In the genomic region with DNA sequence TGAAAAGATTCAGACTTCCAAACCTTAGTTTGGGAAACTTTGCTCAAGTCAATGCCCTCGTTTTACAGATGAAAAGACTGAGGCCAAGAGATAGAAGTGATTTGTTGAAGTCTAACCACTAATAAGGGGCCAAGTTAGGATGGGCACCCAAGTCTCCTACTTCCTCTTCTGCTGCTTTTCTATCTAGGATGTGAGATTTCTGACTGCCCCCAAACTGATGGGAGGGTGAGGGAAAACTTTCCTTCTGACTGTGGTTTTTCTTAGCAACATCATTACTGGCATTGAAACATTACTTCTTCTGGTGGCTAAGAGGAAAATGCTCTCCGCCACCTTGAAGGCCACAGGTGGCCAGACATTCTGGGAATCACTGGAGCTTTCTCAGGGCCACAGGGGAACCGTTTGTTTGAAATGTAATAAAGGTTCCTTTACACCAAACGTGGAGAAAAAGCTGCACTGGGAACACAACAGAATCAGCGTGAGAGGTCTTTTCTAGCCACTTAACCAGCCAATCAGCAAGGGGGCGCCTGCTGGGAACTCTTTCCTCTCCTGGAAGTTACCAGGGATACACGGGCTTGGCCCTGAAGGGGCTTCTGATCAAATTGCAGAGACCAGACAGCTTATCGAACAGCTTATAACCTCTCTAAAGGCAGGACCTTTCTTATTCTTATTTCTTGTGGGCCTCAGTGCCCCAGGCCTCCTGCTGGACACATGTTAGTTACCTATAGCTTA, we compare ENCODE assay signal across 11 cellular contexts.
A peak's percentile ranks its signal among the peaks of the same experiment; 100 is the strongest.
DNase-seq lines count a peak whose midpoint lies in the region; ATAC-seq and TF ChIP-seq lines count a peak whose summit lies in the region.
"Had no signal": no experiment of that assay in that cellular context is flagged by ENCODE, and none has a peak within 500 bp of the region (broad histone marks: within the 10 kb centered on the region; RNA-seq: fewer than 3 reads in every experiment).

No MANE protein-coding gene starts in this region.

- H3K27me3 ChIP-seq in KMS-11 (ENCODE audit: insufficient read depth, low read depth), result no peaks in the 10 kb centered on the region

- no peak for DNase-seq in T-helper 1 cell
- no peak for DNase-seq in activated naive CD8-positive, alpha-beta T cell treated with anti-CD3 and anti-CD28 coated beads, Interleukin-2, amount 10 ng/mL, durations not matched to agents 7 days and 5 days
- peak; percentile 25 for DNase-seq in neural crest cell (ENCODE audit: low read depth, low spot score)
- DNase-seq in stimulated activated naive CD4-positive, alpha-beta T cell treated with Interleukin-2 at 50 U/mL for 16 hours (lab: John Stamatoyannopoulos, UW), result no peak
- DNase-seq: foreskin fibroblast had no signal

- ATAC-seq in activated naive CD8-positive, alpha-beta T cell treated with anti-CD3 and anti-CD28 coated beads, Interleukin-2, amount 10 ng/mL, durations not matched to agents 7 days and 5 days (ENCODE audit: low read depth), result no peak
- ATAC-seq in esophagus mucosa (no peak), GM18870 (IDR thresholded peaks at IDR 0.05; ENCODE audit: unreplicated experiment) (no peak)
- ATAC-seq: Panc1 had no signal

- H3K4me1 Mint-ChIP-seq in T-helper 1 cell treated with Interleukin-12 subunit alpha and Interleukin-12 subunit beta and Interleukin-4 antibody, amounts not matched to agents 30 μg/mL and 1 μg/mL, for 36 hours (ENCODE audit: low read depth), result peaks cover 67% of the 10 kb centered on the region
- peaks cover 66% of the 10 kb centered on the region for H3K4me1 Mint-ChIP-seq in activated naive CD8-positive, alpha-beta T cell treated with anti-CD3 and anti-CD28 coated beads, Interleukin-2, amount 10 ng/mL, durations not matched to agents 7 days and 5 days
- peaks cover 75% of the 10 kb centered on the region for H3K4me1 Mint-ChIP-seq in neural crest cell

- H3K4me1 ChIP-seq in KMS-11 (ENCODE audit: low read depth, poor library complexity, severe bottlenecking), result peaks cover 86% of the 10 kb centered on the region

- POLR2A ChIA-PET in activated naive CD8-positive, alpha-beta T cell treated with anti-CD3 and anti-CD28 coated beads, Interleukin-2, amount 10 ng/mL, durations not matched to agents 7 days and 5 days (lab: Charles Lee), result interaction anchor here (0.8 to 3.5 kb wide), 4 partner anchors 120 to 132 kb away, joined by 3 to 18 read pairs (median 4); a partner anchor contains a TSS

- H3K4me3 Mint-ChIP-seq in T-helper 1 cell treated with Interleukin-12 subunit alpha and Interleukin-12 subunit beta and Interleukin-4 antibody, amounts not matched to agents 30 μg/mL and 1 μg/mL, for 36 hours, result peak overlapping the region; percentile 60
- peak overlapping the region; percentile 80 for H3K4me3 Mint-ChIP-seq in activated naive CD8-positive, alpha-beta T cell treated with anti-CD3 and anti-CD28 coated beads, Interleukin-2, amount 10 ng/mL, durations not matched to agents 7 days and 5 days
- H3K4me3 Mint-ChIP-seq in neural crest cell, result peak overlapping the region; percentile 69

- H3K4me3 ChIP-seq in KMS-11 (IDR thresholded peaks at IDR 0.05; ENCODE audit: insufficient read depth, low read depth, low read length), result no peak overlapping the region
- H3K4me3 ChIP-seq: smooth muscle cell had no signal

- H2AFZ ChIP-seq in KMS-11 (ENCODE audit: low read depth), result no peak overlapping the region

- H4K20me1 ChIP-seq in KMS-11 (ENCODE audit: insufficient read depth), result no peaks in the 10 kb centered on the region

- peaks cover 6% of the 10 kb centered on the region for H3K27me3 Mint-ChIP-seq in T-helper 1 cell treated with Interleukin-12 subunit alpha and Interleukin-12 subunit beta and Interleukin-4 antibody, amounts not matched to agents 30 μg/mL and 1 μg/mL, for 36 hours (ENCODE audit: low read depth)
- no peaks in the 10 kb centered on the region for H3K27me3 Mint-ChIP-seq in activated naive CD8-positive, alpha-beta T cell treated with anti-CD3 and anti-CD28 coated beads, Interleukin-2, amount 10 ng/mL, durations not matched to agents 7 days and 5 days
- H3K27me3 Mint-ChIP-seq in neural crest cell (ENCODE audit: low read depth), result peaks cover 3% of the 10 kb centered on the region

- peaks cover 4% of the 10 kb centered on the region for H3K36me3 Mint-ChIP-seq in T-helper 1 cell treated with Interleukin-12 subunit alpha and Interleukin-12 subunit beta and Interleukin-4 antibody, amounts not matched to agents 30 μg/mL and 1 μg/mL, for 36 hours (ENCODE audit: low read depth)
- H3K36me3 Mint-ChIP-seq in activated naive CD8-positive, alpha-beta T cell treated with anti-CD3 and anti-CD28 coated beads, Interleukin-2, amount 10 ng/mL, durations not matched to agents 7 days and 5 days, result no peaks in the 10 kb centered on the region
- peaks cover 4% of the 10 kb centered on the region for H3K36me3 Mint-ChIP-seq in neural crest cell (ENCODE audit: low read depth)

- TF ChIP-seq CTCF in KMS-11 (conservative IDR thresholded peaks at IDR 0.05; ENCODE audit: low read depth, low read length) (no peak), neural crest cell (conservative IDR thresholded peaks at IDR 0.05) (no peak)

- H3K27ac ChIP-seq in KMS-11, result peak overlapping the region; percentile 77; the same call in 1 of the 2 replicates

- no peaks in the 10 kb centered on the region for H3K36me3 ChIP-seq in KMS-11 (ENCODE audit: insufficient read depth)

- peak overlapping the region; percentile 90 for H3K27ac Mint-ChIP-seq in T-helper 1 cell treated with Interleukin-12 subunit alpha and Interleukin-12 subunit beta and Interleukin-4 antibody, amounts not matched to agents 30 μg/mL and 1 μg/mL, for 36 hours
- H3K27ac Mint-ChIP-seq in activated naive CD8-positive, alpha-beta T cell treated with anti-CD3 and anti-CD28 coated beads, Interleukin-2, amount 10 ng/mL, durations not matched to agents 7 days and 5 days, result peak overlapping the region; percentile 88
- H3K27ac Mint-ChIP-seq in neural crest cell (ENCODE audit: unreplicated experiment), result peak overlapping the region; percentile 94

- H3K9me3 Mint-ChIP-seq in T-helper 1 cell treated with Interleukin-12 subunit alpha and Interleukin-12 subunit beta and Interleukin-4 antibody, amounts not matched to agents 30 μg/mL and 1 μg/mL, for 36 hours, result no peaks in the 10 kb centered on the region
- no peaks in the 10 kb centered on the region for H3K9me3 Mint-ChIP-seq in activated naive CD8-positive, alpha-beta T cell treated with anti-CD3 and anti-CD28 coated beads, Interleukin-2, amount 10 ng/mL, durations not matched to agents 7 days and 5 days
- peaks cover 5% of the 10 kb centered on the region for H3K9me3 Mint-ChIP-seq in neural crest cell

- no peaks in the 10 kb centered on the region for H3K79me2 ChIP-seq in KMS-11 (ENCODE audit: insufficient read depth, low read depth)

- peak overlapping the region; percentile 92 for H3K4me2 ChIP-seq in KMS-11
- H3K4me2 ChIP-seq: smooth muscle cell had no signal

- H3K9ac ChIP-seq in KMS-11, result no peak overlapping the region
